Comparison of ENCODE assay signal across 8 cellular contexts in the genomic region with DNA sequence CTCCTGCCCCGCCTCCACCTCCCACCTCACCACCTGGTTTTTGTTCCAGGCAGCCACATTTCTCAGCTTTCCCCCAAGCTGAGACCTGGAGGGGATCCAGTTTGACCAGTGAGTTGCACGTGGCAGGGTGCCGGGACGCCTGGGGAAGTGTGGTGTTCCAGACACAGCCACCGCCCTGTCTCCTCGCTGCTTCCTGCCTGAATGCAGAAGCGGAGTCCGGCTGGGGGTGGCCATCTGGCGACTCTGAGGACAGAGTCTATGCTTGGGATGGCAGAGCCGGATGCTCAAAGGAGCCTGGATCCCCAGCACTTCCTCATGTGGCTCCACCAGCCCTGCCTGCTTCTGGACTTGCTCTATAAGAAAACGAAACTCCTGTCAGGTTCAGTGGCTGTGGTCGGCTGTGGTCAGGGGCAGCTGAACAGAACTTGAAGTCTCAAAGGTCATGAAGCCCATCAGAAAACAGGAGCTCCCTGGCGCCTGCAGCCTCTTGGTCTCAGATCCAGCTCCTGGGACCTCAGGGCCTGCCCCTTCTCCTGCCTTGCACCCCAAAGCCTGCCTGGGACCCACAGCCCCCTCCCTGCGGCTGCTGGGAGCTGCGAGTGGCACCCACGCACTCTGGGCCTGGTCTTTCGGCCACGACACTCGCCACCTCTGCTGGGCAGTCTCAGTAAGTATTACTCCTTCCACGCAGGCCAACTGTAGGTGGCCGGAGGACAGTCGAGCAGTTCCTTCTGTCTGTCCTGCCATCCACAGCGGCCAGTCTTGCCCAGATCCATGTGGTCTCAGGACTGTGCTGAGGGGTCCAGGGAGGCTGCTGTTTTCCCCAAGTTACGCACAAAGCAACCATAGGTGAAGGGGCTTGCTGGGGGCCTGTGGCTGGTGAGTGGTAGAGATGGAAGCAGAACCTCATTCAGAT.
DNase-seq lines count a peak whose midpoint lies in the region; ATAC-seq, FAIRE-seq and TF ChIP-seq lines count a peak whose summit lies in the region.

No MANE protein-coding gene starts in this region.

- H3K9ac ChIP-seq in kidney (ENCODE audit: low read length in 2 of 2): peak overlapping the region in 1 of 2 donors; percentile 16

- H3K27me3 Mint-ChIP-seq in activated B cell treated with CpG ODN at 0.5 μM for 24 hours: no peaks in the 10 kb centered on the region

- peak overlapping the region; percentile 67 for H3K4me3 Mint-ChIP-seq in activated B cell treated with CpG ODN at 0.5 μM for 24 hours

- H3K9me3 Mint-ChIP-seq in activated B cell treated with CpG ODN at 0.5 μM for 24 hours: peaks cover 9% of the 10 kb centered on the region

- POLR2A ChIA-PET in activated B cell treated with CpG ODN at 0.5 μM for 24 hours (lab: Charles Lee): interaction anchor here (0.9 to 1.2 kb wide), 3 partner anchors 24 to 112 kb away, joined by 3 to 5 read pairs (median 3); a partner anchor contains a TSS

- H3K9me3 ChIP-seq in kidney (ENCODE audit: control insufficient read depth in 1 of 2, low read length in 2 of 2): no peaks in the 10 kb centered on the region

- H3K36me3 Mint-ChIP-seq in activated B cell treated with CpG ODN at 0.5 μM for 24 hours (ENCODE audit: low read depth): no peaks in the 10 kb centered on the region

- no peak overlapping the region for H3K4me3 ChIP-seq in kidney (ENCODE audit: low read length in 2 of 2)

- peak; percentile 59 for DNase-seq in AG20443 (ENCODE audit: low spot score)
- DNase-seq in activated B cell treated with CpG ODN at 0.5 μM for 24 hours: peak; percentile 37
- peak; percentile 95 for DNase-seq in kidney
- DNase-seq in superior temporal gyrus (ENCODE audit: extremely low spot score): peak; percentile 34
- DNase-seq in RKO (ENCODE audit: low spot score): no peak
- no peak for DNase-seq in NCI-H2227 treated with DMSO at 0.1 percent for 48 hours (lab: John Stamatoyannopoulos, UW)

- peak overlapping the region; percentile 62 to 84 for H3K27ac ChIP-seq in kidney (ENCODE audit: low read depth in 2 of 2, low read length in 2 of 2)

- TF ChIP-seq POLR2A in GM18951 (IDR thresholded peaks at IDR 0.05; ENCODE audit: extremely low read depth, insufficient read depth, insufficient read length): peak; percentile 45

- peak overlapping the region; percentile 24 for H3K27ac Mint-ChIP-seq in activated B cell treated with CpG ODN at 0.5 μM for 24 hours

- no peak for TF ChIP-seq CTCF in activated B cell treated with CpG ODN at 0.5 μM for 24 hours (IDR thresholded peaks at IDR 0.05)
- TF ChIP-seq CTCF in kidney (IDR thresholded peaks at IDR 0.05; ENCODE audit: borderline replicate concordance, extremely low read depth, insufficient read depth): no peak

- peak; percentile 76 for ATAC-seq in HG03097 (IDR thresholded peaks at IDR 0.05; ENCODE audit: low FRiP score, unreplicated experiment)
- peak; percentile 78 for ATAC-seq in activated B cell treated with CpG ODN at 0.5 μM for 24 hours (ENCODE audit: low read depth)

- intact Hi-C loops in activated B cell treated with CpG ODN at 0.5 μM for 24 hours (cut with micrococcal nuclease) (no loop called here), kidney (cut with DNase I) (no loop called here)

- peaks cover 13 to 36% of the 10 kb centered on the region in 2 donors for H3K4me1 ChIP-seq in kidney (ENCODE audit: control insufficient read depth in 1 of 2, insufficient read depth in 1 of 2, low read depth in 1 of 2, low read length in 2 of 2)

- FAIRE-seq in kidney (lab: Jason Lieb, UNC): no peak

- no peaks in the 10 kb centered on the region for H3K36me3 ChIP-seq in kidney (ENCODE audit: control insufficient read depth in 1 of 2, insufficient read depth in 2 of 2, low read length in 2 of 2)

- CTCF ChIA-PET in activated B cell treated with CpG ODN at 0.5 μM for 24 hours (lab: Charles Lee): interaction anchor here (1.2 kb wide), 1 partner anchor 19 kb away, joined by 3 read pairs; no protein-coding TSS in a partner anchor

- in situ Hi-C loops in GM18951 (cut with MboI; ENCODE audit: low sequenced_read_pairs, unreplicated experiment): no loop called here

- H3K4me1 Mint-ChIP-seq in activated B cell treated with CpG ODN at 0.5 μM for 24 hours: peaks cover 46% of the 10 kb centered on the region

Comparison
In these comparisons a context has a peak if more than half of its experiments do, and no peak if none do; other contexts are left out.
1. DNase-seq: peak in AG20443 (single experiment), activated B cell treated with CpG ODN at 0.5 μM for 24 hours (single experiment), kidney (single experiment) and superior temporal gyrus (single experiment); none in RKO (single experiment) and NCI-H2227 treated with DMSO at 0.1 percent for 48 hours (single experiment).